19 cellular contexts compared by ENCODE assay signal in the genomic region with DNA sequence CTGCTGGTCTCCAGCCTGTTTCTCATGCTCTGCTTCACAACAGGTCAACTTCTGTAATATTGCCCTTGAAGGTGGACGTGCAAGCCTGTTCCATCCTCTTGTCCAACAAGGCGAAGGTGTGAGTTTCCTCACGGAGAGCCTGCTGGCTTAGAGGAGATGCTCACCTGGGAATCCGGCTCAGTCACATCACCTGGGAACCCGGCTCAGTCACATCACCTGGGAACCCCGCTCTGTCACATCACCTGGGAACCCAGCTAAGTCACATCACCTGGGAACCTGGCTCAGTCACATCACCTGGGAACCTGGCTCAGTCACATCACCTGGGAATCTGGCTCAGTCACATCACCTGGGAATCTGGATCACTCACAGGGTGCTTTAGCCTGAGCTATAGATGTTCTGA.
DNase-seq lines count a peak whose midpoint lies in the region; ATAC-seq and TF ChIP-seq lines count a peak whose summit lies in the region.
"Had no signal": no experiment of that assay in that cellular context is flagged by ENCODE, and none has a peak within 500 bp of the region (broad histone marks: within the 10 kb centered on the region; RNA-seq: fewer than 3 reads in every experiment).

No MANE protein-coding gene starts in this region.

- 84 to 92% methylated on average over 6 of the region's 6 CpGs for WGBS in sigmoid colon, 2 donors

- no peak for TF ChIP-seq CTCF in sigmoid colon (IDR thresholded peaks at IDR 0.05)

- DNase-seq in cardiac septum (ENCODE audit: low spot score) (peak; percentile 55), left cardiac atrium (no peak), mesenteric fat pad (ENCODE audit: low spot score) (peak; percentile 11), sigmoid colon (peak; percentile 25), KG1 (lab: John Stamatoyannopoulos, UW) (no peak)
- no peak for DNase-seq in stimulated activated naive CD8-positive, alpha-beta T cell treated with anti-CD3 and anti-CD28 coated beads, Interleukin-15, Interleukin-2, amounts not matched to agents 100 U/mL and 50 U/mL, for 24 hours
- DNase-seq: 8988T; ACHN; C1 segment of cervical spinal cord; Caco-2; CD4-positive, CD25-positive, alpha-beta regulatory T cell; DMS153; DND-41; GM23248; H9 had no signal

- TF ChIP-seq POLR2A in sigmoid colon (IDR thresholded peaks at IDR 0.05): no peak

- TF ChIP-seq EP300 in sigmoid colon (IDR thresholded peaks at IDR 0.05): no peak

- no peaks in the 10 kb centered on the region for H3K36me3 ChIP-seq in sigmoid colon

- no peak overlapping the region for H3K27ac ChIP-seq in sigmoid colon
- H3K27ac ChIP-seq: A549, GM23248 had no signal

- intact Hi-C loops in cardiac septum (cut with DNase I) (no loop called here), left cardiac atrium (cut with DNase I) (no loop called here), sigmoid colon (cut with DNase I) (no loop called here)

- no peak for ATAC-seq in left cardiac atrium
- no peak for ATAC-seq in stimulated activated naive CD8-positive, alpha-beta T cell treated with anti-CD3 and anti-CD28 coated beads, Interleukin-15, Interleukin-2, amounts not matched to agents 100 U/mL and 50 U/mL, for 24 hours
- ATAC-seq in GM21423 (IDR thresholded peaks at IDR 0.05; ENCODE audit: unreplicated experiment): no peak
- ATAC-seq: A549; CD8-positive, alpha-beta T cell; HCT116 had no signal

- no peaks in the 10 kb centered on the region for H3K9me3 ChIP-seq in sigmoid colon
- H3K9me3 ChIP-seq: A549, Caco-2 had no signal

- H3K4me1 ChIP-seq in sigmoid colon: no peaks in the 10 kb centered on the region
- H3K4me1 ChIP-seq: A549, Caco-2 had no signal

- no peak overlapping the region for H3K4me3 ChIP-seq in sigmoid colon
- H3K4me3 ChIP-seq: A549, GM23248 had no signal

- no peaks in the 10 kb centered on the region for H3K27me3 ChIP-seq in sigmoid colon

Comparison
In these comparisons a context has a peak if more than half of its experiments do, and no peak if none do; other contexts are left out.
1. DNase-seq: peak in cardiac septum (single experiment), mesenteric fat pad (single experiment) and sigmoid colon (single experiment); none in left cardiac atrium (single experiment), KG1 (single experiment) and stimulated activated naive CD8-positive, alpha-beta T cell treated with anti-CD3 and anti-CD28 coated beads, Interleukin-15, Interleukin-2, amounts not matched to agents 100 U/mL and 50 U/mL, for 24 hours (single experiment).